Comparison of ENCODE assay signal across 17 cellular contexts in genomic region chr3:102714567-102714966, GRCh38.
DNase-seq lines count a peak whose midpoint lies in the region; ATAC-seq and TF ChIP-seq lines count a peak whose summit lies in the region.
"Had no signal": no experiment of that assay in that cellular context is flagged by ENCODE, and none has a peak within 500 bp of the region (broad histone marks: within the 10 kb centered on the region; RNA-seq: fewer than 3 reads in every experiment).

No MANE protein-coding gene starts in this region.

- H3K9ac ChIP-seq in MM.1S (ENCODE audit: low read length) = no peak overlapping the region
- H3K9ac ChIP-seq: BLaER1 had no signal

- no peaks in the 10 kb centered on the region for H4K20me1 ChIP-seq in MM.1S (ENCODE audit: insufficient read depth, low read length)
- H4K20me1 ChIP-seq: BLaER1 had no signal

- no peak overlapping the region for H3K4me3 ChIP-seq in MM.1S (ENCODE audit: low read length)
- H3K4me3 ChIP-seq: BLaER1, body of pancreas had no signal

- H3K27me3 ChIP-seq in MM.1S (replicated peaks; ENCODE audit: insufficient read depth, low read length) = no peaks in the 10 kb centered on the region
- H3K27me3 ChIP-seq: BLaER1, body of pancreas had no signal

- H3K4me1 ChIP-seq in MM.1S (ENCODE audit: low read length) = no peaks in the 10 kb centered on the region
- H3K4me1 ChIP-seq: BLaER1, body of pancreas had no signal

- DNase-seq in NCI-H524 treated with DMSO at 0.1 percent for 48 hours (lab: John Stamatoyannopoulos, UW) (peak; percentile 17), MM.1S (no peak), cerebellum (ENCODE audit: low spot score) (no peak)
- DNase-seq in activated naive CD4-positive, alpha-beta T cell treated with anti-CD3 and anti-CD28 coated beads for 36 hours = no peak
- DNase-seq: activated CD4-positive, alpha-beta T cell treated with anti-CD3 and anti-CD28 coated beads, Interleukin-2, amount 10 ng/mL, durations not matched to agents 7 days and 5 days; body of pancreas; effector memory CD4-positive, alpha-beta T cell; KBM-7; naive B cell; NCI-H187 treated with DMSO at 0.1 percent for 48 hours had no signal

- no peaks in the 10 kb centered on the region for H3F3A ChIP-seq in MM.1S (ENCODE audit: insufficient read depth, low read length)

- no peak overlapping the region for H2AFZ ChIP-seq in MM.1S (ENCODE audit: low read length)

- peaks cover 6% of the 10 kb centered on the region for H3K27me3 Mint-ChIP-seq in activated naive CD4-positive, alpha-beta T cell treated with anti-CD3 and anti-CD28 coated beads for 36 hours (ENCODE audit: low read depth)
- H3K27me3 Mint-ChIP-seq: naive B cell had no signal

- no peak overlapping the region for H3K27ac ChIP-seq in MM.1S (ENCODE audit: low read length)
- H3K27ac ChIP-seq: BLaER1, body of pancreas had no signal

- intact Hi-C loops in activated naive CD4-positive, alpha-beta T cell treated with anti-CD3 and anti-CD28 coated beads for 36 hours (cut with micrococcal nuclease) = no loop called here

- no peaks in the 10 kb centered on the region for H3K79me2 ChIP-seq in MM.1S (ENCODE audit: low read length)

- no peaks in the 10 kb centered on the region for H3K9me3 Mint-ChIP-seq in activated naive CD4-positive, alpha-beta T cell treated with anti-CD3 and anti-CD28 coated beads for 36 hours
- H3K9me3 Mint-ChIP-seq: activated CD4-positive, alpha-beta T cell treated with anti-CD3 and anti-CD28 coated beads, Interleukin-2, amount 10 ng/mL, durations not matched to agents 7 days and 5 days; activated T-helper 2 cell treated with anti-CD3 and anti-CD28 coated beads, Interferon-gamma antibody, Interleukin-2, Interleukin-4, amounts not matched to agents 10 μg/mL and 5 μg/mL and 100 μg/mL, durations not matched to agents 14 hours and 24 hours and 36 hours; naive B cell had no signal

- no peak overlapping the region for H3K27ac Mint-ChIP-seq in activated naive CD4-positive, alpha-beta T cell treated with anti-CD3 and anti-CD28 coated beads for 36 hours
- H3K27ac Mint-ChIP-seq: activated CD4-positive, alpha-beta T cell treated with anti-CD3 and anti-CD28 coated beads, Interleukin-2, amount 10 ng/mL, durations not matched to agents 7 days and 5 days; naive B cell had no signal

- peak; percentile 1 for ATAC-seq in GM18520 (IDR thresholded peaks at IDR 0.05; ENCODE audit: unreplicated experiment)
- peak; percentile 7 for ATAC-seq in GM21526 (IDR thresholded peaks at IDR 0.05; ENCODE audit: low FRiP score, unreplicated experiment)
- peak; percentile 6 for ATAC-seq in HG03039 (IDR thresholded peaks at IDR 0.05; ENCODE audit: unreplicated experiment)
- ATAC-seq in HG02938 (IDR thresholded peaks at IDR 0.05; ENCODE audit: unreplicated experiment) = no peak
- ATAC-seq: body of pancreas, sciatic nerve had no signal

- H3K36me3 ChIP-seq in MM.1S (replicated peaks; ENCODE audit: insufficient read depth, low read length) = no peaks in the 10 kb centered on the region
- H3K36me3 ChIP-seq: BLaER1 had no signal

- CTCF ChIA-PET in activated naive CD4-positive, alpha-beta T cell treated with anti-CD3 and anti-CD28 coated beads for 36 hours (lab: Charles Lee) = interaction anchor here (0.7 kb wide), 1 partner anchor 40 kb away, joined by 3 read pairs; no protein-coding TSS in a partner anchor

- H3K4me1 Mint-ChIP-seq in activated naive CD4-positive, alpha-beta T cell treated with anti-CD3 and anti-CD28 coated beads for 36 hours (ENCODE audit: low read depth) = peaks cover 7% of the 10 kb centered on the region
- H3K4me1 Mint-ChIP-seq: naive B cell had no signal

- H3K9me2 ChIP-seq in MM.1S (replicated peaks; ENCODE audit: insufficient read depth, low read length) = no peaks in the 10 kb centered on the region

- H3K4me2 ChIP-seq in MM.1S (ENCODE audit: low read depth, low read length) = no peak overlapping the region
- H3K4me2 ChIP-seq: BLaER1 had no signal

- H3K9me3 ChIP-seq in MM.1S (replicated peaks; ENCODE audit: insufficient read depth, low read length) = no peaks in the 10 kb centered on the region
- H3K9me3 ChIP-seq: BLaER1, body of pancreas had no signal

- H3K36me3 Mint-ChIP-seq in activated naive CD4-positive, alpha-beta T cell treated with anti-CD3 and anti-CD28 coated beads for 36 hours (ENCODE audit: low read depth) = no peaks in the 10 kb centered on the region
- H3K36me3 Mint-ChIP-seq: naive B cell had no signal

- TF ChIP-seq CTCF in MM.1S (IDR thresholded peaks at IDR 0.05; ENCODE audit: low read length) = no peak

- no peak overlapping the region for H3K4me3 Mint-ChIP-seq in activated naive CD4-positive, alpha-beta T cell treated with anti-CD3 and anti-CD28 coated beads for 36 hours
- H3K4me3 Mint-ChIP-seq: activated CD4-positive, alpha-beta T cell treated with anti-CD3 and anti-CD28 coated beads, Interleukin-2, amount 10 ng/mL, durations not matched to agents 7 days and 5 days; naive B cell had no signal
